In the genomic region with DNA sequence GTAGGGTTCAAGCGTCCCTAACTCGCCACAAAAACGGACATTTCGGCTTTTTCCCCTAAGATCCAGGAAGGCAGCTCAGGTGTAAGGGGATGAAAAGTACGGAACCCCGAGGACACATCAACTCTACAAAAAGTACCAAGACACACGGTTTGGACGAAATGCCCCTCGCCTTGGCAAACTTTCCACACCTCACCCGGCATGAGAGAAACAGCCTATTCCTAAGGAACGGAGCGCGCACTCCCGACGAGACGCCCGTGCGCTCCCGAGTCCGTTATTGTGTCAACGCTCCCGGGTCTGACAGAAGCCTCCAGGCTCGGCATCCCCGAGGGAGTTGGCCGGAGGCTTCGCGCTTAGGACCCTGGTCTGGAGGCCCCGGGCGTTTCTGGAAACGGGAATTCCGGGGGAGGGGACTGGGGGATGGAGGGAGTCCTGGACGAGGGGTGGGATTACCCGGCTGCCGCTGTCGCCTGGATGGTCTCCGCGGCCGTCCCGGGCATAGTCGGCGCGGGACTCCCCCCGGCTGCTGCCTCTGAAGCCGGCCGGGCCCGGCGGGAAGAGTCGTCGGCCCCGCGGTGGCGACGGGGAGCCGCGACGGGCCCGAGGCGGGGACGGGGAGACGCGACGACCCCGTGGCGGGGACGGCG, we compare ENCODE assay signal across 7 cellular contexts. TPM values are rescaled to one million over a fixed set of nuclear protein-coding genes. Genes with fewer than 3 reads are reported as not detected.
DNase-seq lines count a peak whose midpoint lies in the region; ATAC-seq and TF ChIP-seq lines count a peak whose summit lies in the region.

No MANE protein-coding gene starts in this region.

- peak overlapping the region; percentile 76 for H3K4me3 ChIP-seq in H7 (ENCODE audit: insufficient read depth, low read depth, low read length)
- peak overlapping the region; percentile 90 for H3K4me3 ChIP-seq in OCI-LY1 (ENCODE audit: low read depth, low read length, poor library complexity, severe bottlenecking)
- H3K4me3 ChIP-seq in astrocyte of the spinal cord (ENCODE audit: low read depth, low read length), result peak overlapping the region; percentile 51

- no peaks in the 10 kb centered on the region for H3K27me3 Mint-ChIP-seq in progenitor cell of endocrine pancreas

- peak overlapping the region; percentile 88 for H3K9ac ChIP-seq in OCI-LY1 (ENCODE audit: low read length)

- peak overlapping the region; percentile 80 for H3K27ac Mint-ChIP-seq in progenitor cell of endocrine pancreas

- H3K4me1 ChIP-seq in OCI-LY1 (ENCODE audit: insufficient read depth, low read length, severe bottlenecking), result peaks cover 37% of the 10 kb centered on the region

- peaks cover 9% of the 10 kb centered on the region for H3K36me3 Mint-ChIP-seq in progenitor cell of endocrine pancreas (ENCODE audit: insufficient read depth)

- peak overlapping the region; percentile 34 for H3K27ac ChIP-seq in OCI-LY1 (ENCODE audit: low read depth, low read length, poor library complexity, severe bottlenecking)

- no peaks in the 10 kb centered on the region for H4K20me1 ChIP-seq in OCI-LY1 (ENCODE audit: insufficient read depth, low read length)

- H3K4me1 Mint-ChIP-seq in progenitor cell of endocrine pancreas (ENCODE audit: low read depth), result peaks cover 11% of the 10 kb centered on the region

- H2AFZ ChIP-seq in OCI-LY1 (ENCODE audit: low read length), result no peak overlapping the region

- H3K27me3 ChIP-seq in H7 (ENCODE audit: control insufficient read depth, insufficient read depth, low read length), result peaks cover 8% of the 10 kb centered on the region
- H3K27me3 ChIP-seq in OCI-LY1 (ENCODE audit: insufficient read depth, low read length), result no peaks in the 10 kb centered on the region

- H3K4me2 ChIP-seq in OCI-LY1 (ENCODE audit: low read length), result peak overlapping the region; percentile 95

- H3K79me2 ChIP-seq in OCI-LY1 (ENCODE audit: insufficient read depth, low read length), result no peaks in the 10 kb centered on the region

- in situ Hi-C loops in G401 (cut with HindIII; ENCODE audit: low sequenced_read_pairs), result no loop called here
- in situ Hi-C loops in astrocyte of the spinal cord (cut with HindIII; ENCODE audit: low sequenced_read_pairs), result no loop called here

- no peaks in the 10 kb centered on the region for H3K9me3 ChIP-seq in OCI-LY1 (ENCODE audit: low read length)

- H3K9me3 Mint-ChIP-seq in progenitor cell of endocrine pancreas (ENCODE audit: low read depth), result no peaks in the 10 kb centered on the region

- peak; percentile 53 for DNase-seq in G401 (ENCODE audit: low spot score)
- peak; percentile 86 for DNase-seq in H7
- DNase-seq in astrocyte of the spinal cord (ENCODE audit: low read depth, low spot score), result peak; percentile 32
- peak; percentile 3 to 20 for DNase-seq in hippocampal formation (lab: John Stamatoyannopoulos, UW)
- DNase-seq in progenitor cell of endocrine pancreas (ENCODE audit: low spot score, unreplicated experiment), result peak; percentile 42

- TF ChIP-seq CTCF in OCI-LY1 (IDR thresholded peaks at IDR 0.05; ENCODE audit: low read length) (no peak), astrocyte of the spinal cord (IDR thresholded peaks at IDR 0.05; ENCODE audit: low read depth, low read length) (no peak), progenitor cell of endocrine pancreas (IDR thresholded peaks at IDR 0.05; ENCODE audit: unreplicated experiment) (peak; percentile 5)

- ATAC-seq in GM19395 (IDR thresholded peaks at IDR 0.05; ENCODE audit: unreplicated experiment), result no peak

- H3K36me3 ChIP-seq in H7 (replicated peaks; ENCODE audit: control insufficient read depth, insufficient read depth, low read length) (peaks cover 2% of the 10 kb centered on the region; the same call in 1 of the 2 replicates), OCI-LY1 (ENCODE audit: insufficient read depth, low read length) (peaks cover 20% of the 10 kb centered on the region)

- no peaks in the 10 kb centered on the region for H3K9me2 ChIP-seq in OCI-LY1 (ENCODE audit: low read depth, low read length)

- no peaks in the 10 kb centered on the region for H3F3A ChIP-seq in OCI-LY1 (ENCODE audit: insufficient read depth, low read length)

- H3K4me3 Mint-ChIP-seq in progenitor cell of endocrine pancreas (ENCODE audit: low read depth), result peak overlapping the region; percentile 85

RNA-seq across cellular contexts. Expression of gene ZNF318, which starts 0.8 kb away (rescaled TPM):
- total RNA-seq in G401 (2014; rRNA removed; shearing (Covaris generic)), result 3.1 and 4.8 TPM in 2 replicates
- 8.1 and 14.5 TPM in 2 replicates for total RNA-seq in H7 (2014; rRNA removed; shearing (Covaris generic))
- total RNA-seq in progenitor cell of endocrine pancreas, result 22.0 and 23.2 TPM in 2 replicates

RNA-seq across cellular contexts. Expression of gene ABCC10, which starts 58.7 kb away (rescaled TPM):
- total RNA-seq in G401 (2014; rRNA removed; shearing (Covaris generic)), result 11.0 and 17.3 TPM in 2 replicates
- total RNA-seq in H7 (2014; rRNA removed; shearing (Covaris generic)), result 17.3 and 18.4 TPM in 2 replicates
- total RNA-seq in progenitor cell of endocrine pancreas, result 68.5 and 68.8 TPM in 2 replicates

Comparison
In these comparisons a context has a peak if more than half of its experiments do, and no peak if none do; other contexts are left out.
1. DNase-seq: peak in every context shown above with its lines; median percentile 86 in H7; 53 in G401; 42 in progenitor cell of endocrine pancreas; 32 in astrocyte of the spinal cord; 12 in hippocampal formation.